26 cellular contexts compared by ENCODE assay signal in the genomic region with DNA sequence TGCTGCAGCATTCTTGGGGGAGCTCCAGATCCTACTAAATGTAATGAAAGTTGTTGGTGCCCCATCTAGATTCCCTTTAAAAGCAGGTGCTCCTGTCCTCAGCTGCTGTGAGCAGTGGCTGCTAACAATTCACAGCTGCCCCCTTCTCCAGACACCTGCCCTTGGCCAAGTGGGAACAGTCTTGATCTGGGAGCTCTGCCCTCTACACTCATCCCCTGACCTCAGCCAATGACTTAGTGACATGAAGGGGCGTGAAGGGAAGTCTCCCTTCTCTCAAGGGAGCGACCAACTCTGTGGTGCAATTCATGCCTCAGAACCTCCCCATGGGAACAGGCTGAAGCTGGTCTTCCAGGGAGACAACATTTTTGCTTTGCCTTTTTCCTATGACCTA.
"Had no signal": no experiment of that assay in that cellular context is flagged by ENCODE, and none has a peak within 500 bp of the region (broad histone marks: within the 10 kb centered on the region; RNA-seq: fewer than 3 reads in every experiment).

No MANE protein-coding gene starts in this region.

- ATAC-seq: activated naive CD4-positive, alpha-beta T cell treated with anti-CD3 and anti-CD28 coated beads, Interleukin-2, amount 50 U/mL, for 72 hours; activated T-cell treated with anti-CD3 and anti-CD28 coated beads, Interleukin-2, amount 50 U/mL, for 4 hours; body of pancreas; K562; T-cell had no signal

- H3K4me1 ChIP-seq: ascending aorta, body of pancreas, Peyer's patch had no signal

- H3K27ac ChIP-seq: ascending aorta, body of pancreas, Peyer's patch, RWPE1 had no signal

- H3K9me3 ChIP-seq: ascending aorta, body of pancreas, Peyer's patch had no signal

- H3K4me3 ChIP-seq: ascending aorta, body of pancreas, K562, Peyer's patch had no signal

- H3K27me3 ChIP-seq: ascending aorta, body of pancreas, Peyer's patch had no signal

- DNase-seq: activated B cell treated with CpG ODN at 0.5 μM for 24 hours; activated CD4-positive, alpha-beta T cell treated with anti-CD3 and anti-CD28 coated beads for 1 hour; activated CD4-positive, alpha-beta T cell treated with anti-CD3 and anti-CD28 coated beads, Interleukin-2, amount 10 ng/mL, durations not matched to agents 24 days and 14 days; activated CD4-positive, alpha-beta T cell treated with anti-CD3 and anti-CD28 coated beads, Interleukin-2, amount 50 U/mL, for 48 hours; activated CD8-positive, alpha-beta memory T cell treated with anti-CD3 and anti-CD28 coated beads for 24 hours; activated effector memory CD4-positive, alpha-beta T cell treated with anti-CD3 and anti-CD28 coated beads, Interleukin-2, amount 50 U/mL, for 16 hours; activated naive CD4-positive, alpha-beta T cell treated with Interleukin-2 at 50 U/mL for 16 hours; activated naive CD8-positive, alpha-beta T cell treated with anti-CD3 and anti-CD28 coated beads, Interleukin-2, amount 50 U/mL, for 24 hours; activated T-cell treated with anti-CD3 and anti-CD28 coated beads, Interleukin-2, amount 50 U/mL, for 4 hours; amniotic stem cell; body of pancreas; Karpas-422; NCI-H1048; NCI-H1930; NCI-H2171; NCI-H510A; NCI-H526 treated with DMSO at 0.1 percent for 48 hours; Peyer's patch; Right ventricle myocardium superior; T-cell; T-helper 2 cell; T1000 had no signal

- H3K36me3 ChIP-seq: ascending aorta, Peyer's patch had no signal
